15 cellular contexts compared by ENCODE assay signal in genomic region chr5:53019320-53019719, GRCh38. TPM values are rescaled to one million over a fixed set of nuclear protein-coding genes. Genes with fewer than 3 reads are reported as not detected.
DNase-seq lines count a peak whose midpoint lies in the region; ATAC-seq and TF ChIP-seq lines count a peak whose summit lies in the region.
"Had no signal": no experiment of that assay in that cellular context is flagged by ENCODE, and none has a peak within 500 bp of the region (broad histone marks: within the 10 kb centered on the region; RNA-seq: fewer than 3 reads in every experiment).

No MANE protein-coding gene starts in this region.

- no peaks in the 10 kb centered on the region for H4K20me1 ChIP-seq in osteoblast (ENCODE audit: insufficient read depth, low read length)

- WGBS in mesendoderm (ENCODE audit: extremely low coverage, insufficient coverage, low lambda C conversion rate), result no CpG with 5 or more reads among the region's 4 CpGs

- H3K79me1 ChIP-seq in mesendoderm (ENCODE audit: low read length), result no peaks in the 10 kb centered on the region

- no peak overlapping the region for H3K9ac ChIP-seq in mesendoderm (ENCODE audit: low read length)

- H4K8ac ChIP-seq in mesendoderm (ENCODE audit: low read depth, low read length), result no peak overlapping the region

- no peak overlapping the region for H2BK5ac ChIP-seq in mesendoderm (ENCODE audit: low read length)

- H3K36me3 ChIP-seq in osteoblast (ENCODE audit: insufficient read depth, low read length) (no peaks in the 10 kb centered on the region), mesendoderm (ENCODE audit: control insufficient read depth, insufficient read depth, low read length) (no peaks in the 10 kb centered on the region)
- H3K36me3 ChIP-seq: heart right ventricle, pancreas had no signal

- peak; percentile 90 for DNase-seq in EL
- peak; percentile 85 for DNase-seq in RKO (ENCODE audit: low spot score)
- peak; percentile 49 for DNase-seq in dedifferentiated amniotic fluid mesenchymal stem cell (ENCODE audit: extremely low spot score)
- DNase-seq in osteoblast (ENCODE audit: insufficient read length, low spot score, missing footprints), result peak; percentile 83
- DNase-seq in mesendoderm, result no peak
- DNase-seq in coronary artery (ENCODE audit: low spot score), result no peak
- DNase-seq in NCI-H1694 treated with DMSO at 0.1 percent for 48 hours (lab: John Stamatoyannopoulos, UW), result no peak
- DNase-seq: activated CD4-positive, alpha-beta T cell treated with anti-CD3 and anti-CD28 coated beads for 4 hours; heart right ventricle; NCI-H524; pancreas; SIG-M5 had no signal

- no peak overlapping the region for H2AK5ac ChIP-seq in mesendoderm (ENCODE audit: low read length)

- no peak overlapping the region for H2BK15ac ChIP-seq in mesendoderm (replicated peaks; ENCODE audit: low read depth)

- no peak overlapping the region for H3K4ac ChIP-seq in mesendoderm (ENCODE audit: low read depth, low read length)

- no peak overlapping the region for H3K56ac ChIP-seq in mesendoderm (ENCODE audit: low read length)

- no peaks in the 10 kb centered on the region for H3K27me3 ChIP-seq in osteoblast (ENCODE audit: insufficient read depth, low read length)
- H3K27me3 ChIP-seq in mesendoderm (ENCODE audit: insufficient read depth, low read length, poor library complexity), result no peaks in the 10 kb centered on the region
- H3K27me3 ChIP-seq: heart right ventricle, pancreas had no signal

- H2AFZ ChIP-seq in osteoblast (ENCODE audit: low read length), result no peak overlapping the region

- no peak overlapping the region for H4K5ac ChIP-seq in mesendoderm (ENCODE audit: low read length)

- H3K27ac ChIP-seq in osteoblast (ENCODE audit: low read depth, low read length), result peak overlapping the region; percentile 11
- no peak overlapping the region for H3K27ac ChIP-seq in mesendoderm (ENCODE audit: low read depth, low read length)
- H3K27ac ChIP-seq in coronary artery, result no peak overlapping the region
- H3K27ac ChIP-seq: heart right ventricle, pancreas had no signal

- ATAC-seq in HG02885 (IDR thresholded peaks at IDR 0.05; ENCODE audit: poor library complexity, unreplicated experiment), result no peak
- ATAC-seq: heart right ventricle; pancreas; stimulated activated effector memory CD8-positive, alpha-beta T cell treated with anti-CD3 and anti-CD28 coated beads, Interleukin-12 subunit alpha, Interleukin-12 subunit beta, amount 100 ng/mL, for 72 hours had no signal

- H3K79me2 ChIP-seq in osteoblast (ENCODE audit: insufficient read depth, low read length), result peaks cover 11% of the 10 kb centered on the region
- H3K79me2 ChIP-seq in mesendoderm (ENCODE audit: control insufficient read depth, insufficient read depth, low read length), result no peaks in the 10 kb centered on the region

- TF ChIP-seq CTCF in osteoblast (IDR thresholded peaks at IDR 0.05; ENCODE audit: extremely low read depth, low read depth, low read length), result peak; percentile 9
- TF ChIP-seq CTCF in coronary artery (IDR thresholded peaks at IDR 0.05), result no peak

- no peak overlapping the region for H3K18ac ChIP-seq in mesendoderm (ENCODE audit: low read length)

- H3K9me3 ChIP-seq in osteoblast (ENCODE audit: low read depth, low read length), result no peaks in the 10 kb centered on the region
- H3K9me3 ChIP-seq: pancreas had no signal

- no peak overlapping the region for H3K4me2 ChIP-seq in osteoblast (ENCODE audit: insufficient read depth, low read length)
- no peak overlapping the region for H3K4me2 ChIP-seq in mesendoderm (ENCODE audit: low read length)

- H3K23ac ChIP-seq in mesendoderm (ENCODE audit: low read length), result no peak overlapping the region

- no peak overlapping the region for H3K4me3 ChIP-seq in osteoblast (ENCODE audit: insufficient read depth, low read length)
- no peak overlapping the region for H3K4me3 ChIP-seq in mesendoderm (ENCODE audit: low read length)
- H3K4me3 ChIP-seq in coronary artery, result no peak overlapping the region
- H3K4me3 ChIP-seq: heart right ventricle, lung, pancreas had no signal

- H3K4me1 ChIP-seq in osteoblast (ENCODE audit: insufficient read depth, low read length) (peaks cover 9% of the 10 kb centered on the region), mesendoderm (ENCODE audit: control insufficient read depth, low read depth, low read length) (no peaks in the 10 kb centered on the region)
- H3K4me1 ChIP-seq: pancreas had no signal

- H2BK120ac ChIP-seq in mesendoderm (ENCODE audit: low read depth, low read length), result no peak overlapping the region

RNA-seq across cellular contexts. Expression of gene ITGA2, which starts 30.2 kb away (rescaled TPM):
- 2.7 and 2.9 TPM in 2 replicates for total RNA-seq in osteoblast
- polyA plus RNA-seq in mesendoderm (2013, experiment 1 of 2), result 1.5 TPM
- polyA plus RNA-seq in mesendoderm (2013, experiment 2 of 2), result 1.6 TPM

Comparison
In these comparisons a context has a peak if more than half of its experiments do, and no peak if none do; other contexts are left out.
1. DNase-seq: peak in EL (single experiment), RKO (single experiment), dedifferentiated amniotic fluid mesenchymal stem cell (single experiment) and osteoblast (single experiment); none in mesendoderm (single experiment), coronary artery (single experiment) and NCI-H1694 treated with DMSO at 0.1 percent for 48 hours (single experiment).